In the genomic region with DNA sequence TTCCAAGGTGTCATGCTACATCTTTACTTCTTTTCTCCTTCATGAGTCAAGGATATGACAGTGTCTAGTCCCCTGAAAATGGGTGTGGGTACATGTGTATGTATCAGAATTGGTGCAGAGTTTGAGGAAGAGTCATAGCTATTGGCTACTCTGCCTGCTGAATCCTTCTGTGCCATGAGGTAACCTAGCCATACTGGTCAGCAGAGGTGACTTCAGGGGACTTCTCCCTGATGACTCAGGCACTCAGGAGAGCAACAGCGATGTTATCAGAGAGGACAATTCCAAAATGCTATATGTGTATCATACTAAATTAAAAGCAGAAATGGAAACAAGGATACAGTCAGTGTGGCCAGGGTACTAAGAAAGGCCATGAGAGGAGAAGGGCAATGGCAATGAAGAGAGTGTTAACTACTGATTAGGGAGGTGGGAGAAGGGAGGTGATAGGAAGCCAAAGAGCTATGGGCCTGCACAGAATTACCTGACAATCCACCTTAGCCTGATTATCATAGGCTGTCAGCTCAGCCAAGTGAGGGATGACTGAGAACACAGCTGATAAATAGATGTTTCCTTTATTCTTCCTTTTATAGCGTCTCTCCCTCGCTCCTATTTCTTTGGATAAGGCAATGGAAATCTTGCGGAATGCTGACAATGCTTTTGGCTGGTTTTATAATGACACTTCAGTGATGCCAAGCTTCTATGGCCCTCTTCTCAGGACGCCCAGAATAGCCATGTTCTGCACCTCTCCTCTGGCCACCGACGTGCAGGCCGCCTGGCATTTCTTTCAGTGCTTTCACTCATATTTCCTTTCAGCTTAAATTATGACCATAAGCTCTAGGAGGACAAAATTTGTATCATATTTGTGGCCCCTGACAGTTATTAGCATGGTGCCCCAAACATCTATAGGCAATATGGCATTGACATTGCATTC, we compare ENCODE assay signal across 17 cellular contexts.
DNase-seq lines count a peak whose midpoint lies in the region; ATAC-seq and TF ChIP-seq lines count a peak whose summit lies in the region.
"Had no signal": no experiment of that assay in that cellular context is flagged by ENCODE, and none has a peak within 500 bp of the region (broad histone marks: within the 10 kb centered on the region; RNA-seq: fewer than 3 reads in every experiment).

No MANE protein-coding gene starts in this region.

- H3K9me3 Mint-ChIP-seq in nephron progenitor cell = no peaks in the 10 kb centered on the region
- H3K9me3 Mint-ChIP-seq: CD8-positive, alpha-beta T cell had no signal

- H3K27ac Mint-ChIP-seq in nephron progenitor cell = no peak overlapping the region
- H3K27ac Mint-ChIP-seq: B cell; CD8-positive, alpha-beta T cell; HFFc6 had no signal

- no peak overlapping the region for H3K4me3 Mint-ChIP-seq in nephron progenitor cell
- H3K4me3 Mint-ChIP-seq: B cell; CD8-positive, alpha-beta T cell; HFFc6 had no signal

- peaks cover 3% of the 10 kb centered on the region for H3K27me3 Mint-ChIP-seq in nephron progenitor cell (ENCODE audit: low read depth, poor library complexity)
- H3K27me3 Mint-ChIP-seq: B cell had no signal

- H3K4me1 Mint-ChIP-seq in nephron progenitor cell = no peaks in the 10 kb centered on the region
- H3K4me1 Mint-ChIP-seq: B cell had no signal

- peak; percentile 3 for DNase-seq in NCI-H226
- DNase-seq in Right ventricle myocardium superior = peak; percentile 54
- peak; percentile 45 for DNase-seq in left ventricle myocardium inferior
- DNase-seq in nephron progenitor cell = no peak
- DNase-seq in SKM-1 treated with dmso at 0.1 percent for 144 hours (lab: John Stamatoyannopoulos, UW; ENCODE audit: unreplicated experiment) = no peak
- no peak for DNase-seq in OCI-M1 (lab: John Stamatoyannopoulos, UW)
- DNase-seq: CD8-positive, alpha-beta T cell; DMS 273 treated with DMSO at 0.1 percent for 48 hours; DMS53; GDM1; GOT3; H7; HFFc6; IMR-90 had no signal

- no peaks in the 10 kb centered on the region for H3K27me3 ChIP-seq in left ventricle myocardium inferior (ENCODE audit: low read depth)
- H3K27me3 ChIP-seq: BLaER1 treated with 17β-estradiol and CSF1 and Interleukin-3, amounts not matched to agents 10 nM and 100 nM had no signal

- H3K9me3 ChIP-seq in left ventricle myocardium inferior (replicated peaks) = no peaks in the 10 kb centered on the region
- H3K9me3 ChIP-seq: BLaER1 treated with 17β-estradiol and CSF1 and Interleukin-3, amounts not matched to agents 10 nM and 100 nM had no signal

- no peaks in the 10 kb centered on the region for H3K36me3 ChIP-seq in left ventricle myocardium inferior
- H3K36me3 ChIP-seq: BLaER1 treated with 17β-estradiol and CSF1 and Interleukin-3, amounts not matched to agents 10 nM and 100 nM had no signal

- no peak overlapping the region for H3K4me3 ChIP-seq in left ventricle myocardium inferior
- H3K4me3 ChIP-seq: BLaER1 treated with 17β-estradiol and CSF1 and Interleukin-3, amounts not matched to agents 10 nM and 100 nM had no signal

- peak; percentile 92 for ATAC-seq in Right ventricle myocardium superior (ENCODE audit: poor library complexity)
- ATAC-seq: CD8-positive, alpha-beta T cell; HCT116 had no signal

- H3K4me1 ChIP-seq in left ventricle myocardium inferior = peaks cover 39% of the 10 kb centered on the region
- H3K4me1 ChIP-seq: BLaER1 treated with 17β-estradiol and CSF1 and Interleukin-3, amounts not matched to agents 10 nM and 100 nM had no signal

- H3K27ac ChIP-seq in left ventricle myocardium inferior (replicated peaks) = peak overlapping the region; percentile 92
- H3K27ac ChIP-seq: BLaER1 treated with 17β-estradiol and CSF1 and Interleukin-3, amounts not matched to agents 10 nM and 100 nM had no signal

- TF ChIP-seq CTCF in left ventricle myocardium inferior (IDR thresholded peaks at IDR 0.05; ENCODE audit: borderline replicate concordance) (no peak), nephron progenitor cell (IDR thresholded peaks at IDR 0.05) (no peak)

- intact Hi-C loops in Right ventricle myocardium superior (cut with DNase I) = loop anchor here (5.0 kb wide), 1 partner anchor 64 kb away; no protein-coding TSS in a partner anchor
- intact Hi-C loops in left ventricle myocardium inferior (cut with micrococcal nuclease) = no loop called here

- H3K36me3 Mint-ChIP-seq in nephron progenitor cell (ENCODE audit: low read depth) = no peaks in the 10 kb centered on the region
- H3K36me3 Mint-ChIP-seq: CD8-positive, alpha-beta T cell had no signal

Comparison
In these comparisons a context has a peak if more than half of its experiments do, and no peak if none do; other contexts are left out.
1. DNase-seq: peak in NCI-H226 (single experiment), Right ventricle myocardium superior (single experiment) and left ventricle myocardium inferior (single experiment); none in nephron progenitor cell (single experiment), SKM-1 treated with dmso at 0.1 percent for 144 hours (single experiment) and OCI-M1 (single experiment).